Comparison of ENCODE assay signal across 9 cellular contexts in genomic region chr7:17369686-17370426, GRCh38.
DNase-seq lines count a peak whose midpoint lies in the region; ATAC-seq and TF ChIP-seq lines count a peak whose summit lies in the region.
"Had no signal": no experiment of that assay in that cellular context is flagged by ENCODE, and none has a peak within 500 bp of the region (broad histone marks: within the 10 kb centered on the region; RNA-seq: fewer than 3 reads in every experiment).

No MANE protein-coding gene starts in this region.

- H3K9me3 ChIP-seq in PC-3 (ENCODE audit: low read length) (no peaks in the 10 kb centered on the region), esophagus squamous epithelium (no peaks in the 10 kb centered on the region), ovary (no peaks in the 10 kb centered on the region)

- no peaks in the 10 kb centered on the region for H3K9me2 ChIP-seq in PC-3 (replicated peaks; ENCODE audit: low read length)

- TF ChIP-seq POLR2A in esophagus squamous epithelium (IDR thresholded peaks at IDR 0.05) (no peak), ovary (IDR thresholded peaks at IDR 0.05) (no peak)

- H4K20me1 ChIP-seq in PC-3 (ENCODE audit: low read length) = no peaks in the 10 kb centered on the region

- no peak overlapping the region for H3K9ac ChIP-seq in PC-3 (ENCODE audit: low read length)

- no peak for TF ChIP-seq EP300 in ovary (IDR thresholded peaks at IDR 0.05)

- no peak overlapping the region for H2AFZ ChIP-seq in PC-3 (ENCODE audit: low read length)

- H3K4me3 ChIP-seq in PC-3 (ENCODE audit: low read length) (no peak overlapping the region), esophagus squamous epithelium (no peak overlapping the region), ovary (no peak overlapping the region)

- WGBS in esophagus squamous epithelium, 2 donors = 39 to 51% methylated on average over 8 of the region's 8 CpGs
- WGBS in ovary, 3 donors = 25 to 37% (median 27%) methylated on average over 8 of the region's 8 CpGs

- ATAC-seq in PC-3 (no peak), HG03097 (IDR thresholded peaks at IDR 0.05; ENCODE audit: low FRiP score, unreplicated experiment) (no peak)

- POLR2A ChIA-PET in PC-3 (lab: Charles Lee; ENCODE audit: unreplicated experiment) = no interaction called here

- TF ChIP-seq CTCF in PC-3 (conservative IDR thresholded peaks at IDR 0.05; ENCODE audit: low read depth, low read length) (no peak), esophagus squamous epithelium (IDR thresholded peaks at IDR 0.05) (no peak), ovary (IDR thresholded peaks at IDR 0.05) (no peak)

- H3K27me3 ChIP-seq in PC-3 (ENCODE audit: low read length) (no peaks in the 10 kb centered on the region), esophagus squamous epithelium (no peaks in the 10 kb centered on the region), ovary (no peaks in the 10 kb centered on the region)

- no peaks in the 10 kb centered on the region for H3K79me2 ChIP-seq in PC-3 (ENCODE audit: low read length)

- H3K27ac ChIP-seq in PC-3 (ENCODE audit: low read length) (peak overlapping the region; percentile 93), esophagus squamous epithelium (peak overlapping the region; percentile 32 to 75 (median 52)), ovary (peak overlapping the region in 1 of 2 donors; percentile 55)
- H3K27ac ChIP-seq: VCaP had no signal

- H3F3A ChIP-seq in PC-3 (ENCODE audit: low read length, unreplicated experiment) = peaks cover 7% of the 10 kb centered on the region

- H3K4me2 ChIP-seq in PC-3 (ENCODE audit: low read length) = peak overlapping the region; percentile 61; the same call in 1 of the 2 replicates

- CTCF ChIA-PET in PC-3 (lab: Charles Lee) = interaction anchor here (0.6 kb wide), 1 partner anchor 599 kb away, joined by 3 read pairs; no protein-coding TSS in a partner anchor

- H3K4me1 ChIP-seq in PC-3 (ENCODE audit: insufficient read depth, low read length) = peaks cover 39% of the 10 kb centered on the region
- peaks cover 3 to 54% (median 32%) of the 10 kb centered on the region in 3 donors for H3K4me1 ChIP-seq in esophagus squamous epithelium
- peaks cover 21% of the 10 kb centered on the region for H3K4me1 ChIP-seq in ovary (ENCODE audit: insufficient read depth)

- intact Hi-C loops in PC-3 (cut with micrococcal nuclease) (loop anchor here (2.0 to 5.0 kb wide), 3 partner anchors 39 to 163 kb away; no protein-coding TSS in a partner anchor), esophagus squamous epithelium (cut with DNase I) (no loop called here), ovary (cut with DNase I) (no loop called here)

- H3K36me3 ChIP-seq in PC-3 (ENCODE audit: low read depth, low read length) (no peaks in the 10 kb centered on the region), esophagus squamous epithelium (no peaks in the 10 kb centered on the region), ovary (no peaks in the 10 kb centered on the region)

- no TSS peak for BruUV-seq in PC-3 (replicated peaks; lab: Mats Ljungman, UMichigan)

- peak; percentile 88 for DNase-seq in EH (ENCODE audit: low read depth)
- peak; percentile 76 for DNase-seq in PC-3
- DNase-seq in esophagus squamous epithelium (lab: John Stamatoyannopoulos, UW) = no peak
- peak in 4 of 5 donors; percentile 15 to 64 (median 32) for DNase-seq in ovary
- DNase-seq in NCI-H1105 treated with DMSO at 0.1 percent for 48 hours (lab: John Stamatoyannopoulos, UW) = no peak
- DNase-seq in stimulated activated CD4-positive, alpha-beta T cell treated with anti-CD3 and anti-CD28 coated beads, Interleukin-4, amount 100 ng/mL, for 4 hours = no peak
- DNase-seq in NCI-H446 (lab: John Stamatoyannopoulos, UW) = no peak

Comparison
In these comparisons a context has a peak if more than half of its experiments do, and no peak if none do; other contexts are left out.
1. DNase-seq: peak in EH (single experiment), PC-3 (single experiment) and ovary (4 of 5); none in esophagus squamous epithelium (single experiment), NCI-H1105 treated with DMSO at 0.1 percent for 48 hours (single experiment), stimulated activated CD4-positive, alpha-beta T cell treated with anti-CD3 and anti-CD28 coated beads, Interleukin-4, amount 100 ng/mL, for 4 hours (0 of 2) and NCI-H446 (0 of 2).